Comparison of ENCODE assay signal across 1 cellular context in the genomic region with DNA sequence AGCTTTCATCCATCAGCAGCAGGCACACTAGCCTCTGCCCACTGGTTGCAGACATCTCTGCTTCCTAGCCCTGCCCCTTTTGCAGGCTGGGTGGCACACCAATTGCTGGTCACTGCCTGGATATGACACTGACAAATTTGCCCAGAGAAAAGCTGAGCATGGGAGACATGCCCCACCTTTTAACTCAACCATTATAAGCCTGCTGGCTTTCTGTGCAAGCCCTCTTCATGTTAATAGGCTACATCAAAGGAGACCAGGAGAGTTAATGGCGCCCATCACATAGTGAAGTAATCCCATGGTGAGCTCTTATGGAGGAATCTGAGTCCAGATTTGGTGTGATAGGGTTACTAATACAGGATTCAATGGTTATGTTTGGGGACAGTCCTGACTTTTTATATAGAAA.
A peak's percentile ranks its signal among the peaks of the same experiment; 100 is the strongest.
TF ChIP-seq lines count a peak whose summit lies in the region.

No MANE protein-coding gene starts in this region.

TF ChIP-seq in HEK293, 187 proteins besides CTCF, POLR2A, EP300 and RAD21 (continued from another document):
- TF ChIP-seq, protein P1, sequence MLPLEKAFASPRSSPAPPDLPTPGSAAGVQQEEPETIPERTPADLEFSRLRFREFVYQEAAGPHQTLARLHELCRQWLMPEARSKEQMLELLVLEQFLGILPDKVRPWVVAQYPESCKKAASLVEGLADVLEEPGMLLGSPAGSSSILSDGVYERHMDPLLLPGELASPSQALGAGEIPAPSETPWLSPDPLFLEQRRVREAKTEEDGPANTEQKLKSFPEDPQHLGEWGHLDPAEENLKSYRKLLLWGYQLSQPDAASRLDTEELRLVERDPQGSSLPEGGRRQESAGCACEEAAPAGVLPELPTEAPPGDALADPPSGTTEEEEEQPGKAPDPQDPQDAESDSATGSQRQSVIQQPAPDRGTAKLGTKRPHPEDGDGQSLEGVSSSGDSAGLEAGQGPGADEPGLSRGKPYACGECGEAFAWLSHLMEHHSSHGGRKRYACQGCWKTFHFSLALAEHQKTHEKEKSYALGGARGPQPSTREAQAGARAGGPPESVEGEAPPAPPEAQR (tag by site-specific recombination; IDR thresholded peaks at IDR 0.05) = no peak
- peak; percentile 76 for TF ChIP-seq ZBTB20 (tag by site-specific recombination; IDR thresholded peaks at IDR 0.05)
- no peak for TF ChIP-seq ZNF549 (tag by site-specific recombination; IDR thresholded peaks at IDR 0.05)
- no peak for TF ChIP-seq ZNF629 (tag by site-specific recombination; IDR thresholded peaks at IDR 0.05)
- TF ChIP-seq, protein P2, sequence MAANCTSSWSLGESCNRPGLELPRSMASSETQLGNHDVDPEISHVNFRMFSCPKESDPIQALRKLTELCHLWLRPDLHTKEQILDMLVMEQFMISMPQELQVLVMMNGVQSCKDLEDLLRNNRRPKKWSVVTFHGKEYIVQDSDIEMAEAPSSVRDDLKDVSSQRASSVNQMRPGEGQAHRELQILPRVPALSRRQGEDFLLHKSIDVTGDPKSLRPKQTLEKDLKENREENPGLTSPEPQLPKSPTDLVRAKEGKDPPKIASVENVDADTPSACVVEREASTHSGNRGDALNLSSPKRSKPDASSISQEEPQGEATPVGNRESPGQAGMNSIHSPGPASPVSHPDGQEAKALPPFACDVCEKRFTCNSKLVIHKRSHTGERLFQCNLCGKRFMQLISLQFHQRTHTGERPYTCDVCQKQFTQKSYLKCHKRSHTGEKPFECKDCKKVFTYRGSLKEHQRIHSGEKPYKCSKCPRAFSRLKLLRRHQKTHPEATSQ (tag by site-specific recombination; IDR thresholded peaks at IDR 0.05) = no peak
- TF ChIP-seq ZNF23 (tag by site-specific recombination; IDR thresholded peaks at IDR 0.05; ENCODE audit: borderline replicate concordance) = no peak
- TF ChIP-seq, protein P3, sequence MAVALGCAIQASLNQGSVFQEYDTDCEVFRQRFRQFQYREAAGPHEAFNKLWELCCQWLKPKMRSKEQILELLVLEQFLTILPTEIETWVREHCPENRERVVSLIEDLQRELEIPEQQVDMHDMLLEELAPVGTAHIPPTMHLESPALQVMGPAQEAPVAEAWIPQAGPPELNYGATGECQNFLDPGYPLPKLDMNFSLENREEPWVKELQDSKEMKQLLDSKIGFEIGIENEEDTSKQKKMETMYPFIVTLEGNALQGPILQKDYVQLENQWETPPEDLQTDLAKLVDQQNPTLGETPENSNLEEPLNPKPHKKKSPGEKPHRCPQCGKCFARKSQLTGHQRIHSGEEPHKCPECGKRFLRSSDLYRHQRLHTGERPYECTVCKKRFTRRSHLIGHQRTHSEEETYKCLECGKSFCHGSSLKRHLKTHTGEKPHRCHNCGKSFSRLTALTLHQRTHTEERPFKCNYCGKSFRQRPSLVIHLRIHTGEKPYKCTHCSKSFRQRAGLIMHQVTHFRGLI (tag by site-specific recombination; IDR thresholded peaks at IDR 0.05) = 0 out of 2 replicates have a peak, but pooled peaks have one; percentile 12
- peak; percentile 59; the same call in 1 of the 2 replicates for TF ChIP-seq SCRT1 (tag by site-specific recombination; IDR thresholded peaks at IDR 0.05; ENCODE audit: borderline replicate concordance)
- no peak for TF ChIP-seq ZNF518A (tag by site-specific recombination; conservative IDR thresholded peaks at IDR 0.05; ENCODE audit: low read depth)
- TF ChIP-seq SP3 (tag by site-specific recombination; IDR thresholded peaks at IDR 0.05) = 0 out of 2 replicates have a peak, but pooled peaks have one; percentile 7
- peak; percentile 58; the same call in 1 of the 2 replicates for TF ChIP-seq MYNN (tag by site-specific recombination; IDR thresholded peaks at IDR 0.05; ENCODE audit: borderline replicate concordance)
- TF ChIP-seq REPIN1 (tag by site-specific recombination; IDR thresholded peaks at IDR 0.05; ENCODE audit: low read depth) = no peak
- no peak for TF ChIP-seq ZNF692 (tag by site-specific recombination; IDR thresholded peaks at IDR 0.05)
- peak; percentile 85 for TF ChIP-seq ZIC2 (tag by site-specific recombination; IDR thresholded peaks at IDR 0.05)
- peak; percentile 13; the same call in 1 of the 2 replicates for TF ChIP-seq ZNF2 (tag by site-specific recombination; IDR thresholded peaks at IDR 0.05)
- TF ChIP-seq, protein P4, sequence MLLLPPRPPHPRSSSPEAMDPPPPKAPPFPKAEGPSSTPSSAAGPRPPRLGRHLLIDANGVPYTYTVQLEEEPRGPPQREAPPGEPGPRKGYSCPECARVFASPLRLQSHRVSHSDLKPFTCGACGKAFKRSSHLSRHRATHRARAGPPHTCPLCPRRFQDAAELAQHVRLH (tag by site-specific recombination; IDR thresholded peaks at IDR 0.05) = no peak
- TF ChIP-seq ZNF146 (tag by site-specific recombination; IDR thresholded peaks at IDR 0.05) = no peak
- TF ChIP-seq ZNF596 (tag by site-specific recombination; IDR thresholded peaks at IDR 0.05) = no peak
- peak; percentile 38; the same call in 1 of the 2 replicates for TF ChIP-seq ZBTB8A (tag by site-specific recombination; IDR thresholded peaks at IDR 0.05)
- no peak for TF ChIP-seq ZNF660 (tag by site-specific recombination; IDR thresholded peaks at IDR 0.05)
- peak; percentile 30; the same call in 1 of the 2 replicates for TF ChIP-seq SP2 (tag by site-specific recombination; IDR thresholded peaks at IDR 0.05)
- TF ChIP-seq ZBTB7A (tag by site-specific recombination; IDR thresholded peaks at IDR 0.05; ENCODE audit: low read depth) = no peak
- TF ChIP-seq, protein P5, sequence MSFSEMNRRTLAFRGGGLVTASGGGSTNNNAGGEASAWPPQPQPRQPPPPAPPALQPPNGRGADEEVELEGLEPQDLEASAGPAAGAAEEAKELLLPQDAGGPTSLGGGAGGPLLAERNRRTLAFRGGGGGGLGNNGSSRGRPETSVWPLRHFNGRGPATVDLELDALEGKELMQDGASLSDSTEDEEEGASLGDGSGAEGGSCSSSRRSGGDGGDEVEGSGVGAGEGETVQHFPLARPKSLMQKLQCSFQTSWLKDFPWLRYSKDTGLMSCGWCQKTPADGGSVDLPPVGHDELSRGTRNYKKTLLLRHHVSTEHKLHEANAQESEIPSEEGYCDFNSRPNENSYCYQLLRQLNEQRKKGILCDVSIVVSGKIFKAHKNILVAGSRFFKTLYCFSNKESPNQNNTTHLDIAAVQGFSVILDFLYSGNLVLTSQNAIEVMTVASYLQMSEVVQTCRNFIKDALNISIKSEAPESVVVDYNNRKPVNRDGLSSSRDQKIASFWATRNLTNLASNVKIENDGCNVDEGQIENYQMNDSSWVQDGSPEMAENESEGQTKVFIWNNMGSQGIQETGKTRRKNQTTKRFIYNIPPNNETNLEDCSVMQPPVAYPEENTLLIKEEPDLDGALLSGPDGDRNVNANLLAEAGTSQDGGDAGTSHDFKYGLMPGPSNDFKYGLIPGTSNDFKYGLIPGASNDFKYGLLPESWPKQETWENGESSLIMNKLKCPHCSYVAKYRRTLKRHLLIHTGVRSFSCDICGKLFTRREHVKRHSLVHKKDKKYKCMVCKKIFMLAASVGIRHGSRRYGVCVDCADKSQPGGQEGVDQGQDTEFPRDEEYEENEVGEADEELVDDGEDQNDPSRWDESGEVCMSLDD (tag by site-specific recombination; IDR thresholded peaks at IDR 0.05) = no peak
- TF ChIP-seq ZSCAN4 (tag by site-specific recombination; IDR thresholded peaks at IDR 0.05) = no peak
- TF ChIP-seq YY2 (tag by site-specific recombination; IDR thresholded peaks at IDR 0.05) = 0 out of 2 replicates have a peak, but pooled peaks have one; percentile 16
- TF ChIP-seq GFI1B (tag by site-specific recombination; IDR thresholded peaks at IDR 0.05) = 0 out of 2 replicates have a peak, but pooled peaks have one; percentile 39
- no peak for TF ChIP-seq ZNF169 (tag by site-specific recombination; IDR thresholded peaks at IDR 0.05)
- TF ChIP-seq YY1 (tag by site-specific recombination; IDR thresholded peaks at IDR 0.05) = peak; percentile 34; the same call in 1 of the 2 replicates
